In the genomic region with DNA sequence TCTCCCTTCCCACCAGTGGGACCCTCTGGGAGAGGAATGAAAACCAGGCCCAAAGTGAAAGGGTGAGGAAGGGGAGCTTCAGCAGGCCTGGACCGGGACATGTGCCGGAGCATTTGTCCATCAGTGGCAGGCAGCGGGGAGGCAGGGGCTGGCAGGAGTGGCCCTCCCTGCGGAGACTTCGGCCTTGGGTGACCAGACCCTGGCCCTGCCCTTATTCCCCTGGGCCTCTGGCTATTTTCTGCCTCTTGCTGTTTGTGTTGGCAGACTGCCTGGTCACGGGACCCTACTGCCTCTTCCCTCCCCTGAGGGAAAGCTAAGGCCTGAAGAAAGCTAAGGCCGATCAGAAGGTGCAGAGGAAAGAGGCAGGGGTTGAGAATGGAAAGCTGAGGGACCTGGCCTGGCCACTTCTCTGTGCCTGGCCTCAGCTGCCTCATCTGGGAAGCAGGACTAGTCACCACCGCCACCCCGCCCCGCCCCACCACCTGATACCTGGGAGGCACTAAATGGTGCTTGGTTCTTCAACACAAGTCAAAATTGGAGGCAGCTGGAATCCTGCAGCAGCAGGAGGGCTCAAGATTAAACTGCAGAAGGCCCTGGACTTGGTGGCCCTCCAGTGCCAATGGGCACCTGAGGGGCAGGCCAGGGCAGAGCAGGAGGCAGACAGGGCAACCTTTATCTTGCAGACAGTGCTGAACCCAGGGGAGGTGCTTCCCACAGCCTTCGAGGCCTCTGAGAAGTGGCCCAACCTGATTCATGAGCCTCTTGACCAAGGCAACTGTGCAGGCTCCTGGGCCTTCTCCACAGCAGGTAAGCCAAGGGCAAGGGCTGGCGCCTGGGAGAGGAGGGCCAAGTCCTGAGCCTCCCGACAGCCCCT, we compare ENCODE assay signal across 12 cellular contexts. TPM values are rescaled to one million over a fixed set of nuclear protein-coding genes. Genes with fewer than 3 reads are reported as not detected.
DNase-seq lines count a peak whose midpoint lies in the region; ATAC-seq and TF ChIP-seq lines count a peak whose summit lies in the region.
"Had no signal": no experiment of that assay in that cellular context is flagged by ENCODE, and none has a peak within 500 bp of the region (broad histone marks: within the 10 kb centered on the region; RNA-seq: fewer than 3 reads in every experiment).

No MANE protein-coding gene starts in this region.

- no peak for TF ChIP-seq CTCF in activated CD8-positive, alpha-beta T cell treated with anti-CD3 and anti-CD28 coated beads for 36 hours (IDR thresholded peaks at IDR 0.05)
- no peak for TF ChIP-seq CTCF in nephron progenitor cell (IDR thresholded peaks at IDR 0.05)
- TF ChIP-seq CTCF in GM13977 (IDR thresholded peaks at IDR 0.05; ENCODE audit: extremely low read depth, insufficient read depth, missing control alignments) = no peak

- ATAC-seq in activated T-helper 17 cell treated with anti-CD3 and anti-CD28 coated beads, Interleukin-2, amount 50 U/mL, for 72 hours (replicated peaks) = no peak
- no peak for ATAC-seq in activated CD8-positive, alpha-beta T cell treated with anti-CD3 and anti-CD28 coated beads for 36 hours
- ATAC-seq: esophagus mucosa had no signal

- CTCF ChIA-PET in activated CD8-positive, alpha-beta T cell treated with anti-CD3 and anti-CD28 coated beads for 36 hours (lab: Charles Lee) = no interaction called here

- POLR2A ChIA-PET in activated CD8-positive, alpha-beta T cell treated with anti-CD3 and anti-CD28 coated beads for 36 hours (lab: Charles Lee) = no interaction called here

- peaks cover 65% of the 10 kb centered on the region for H3K4me1 ChIP-seq in mucosa of stomach (ENCODE audit: control insufficient read depth, insufficient read depth, low read length)

- H3K9ac ChIP-seq in mucosa of stomach (ENCODE audit: low read length) = peak overlapping the region; percentile 49

- H3K9me3 ChIP-seq in mucosa of stomach (ENCODE audit: control insufficient read depth, low read length) = no peaks in the 10 kb centered on the region

- H3K27ac Mint-ChIP-seq in activated T-helper 17 cell treated with anti-CD3 and anti-CD28 coated beads, Interleukin-2, amount 50 U/mL, for 72 hours = no peak overlapping the region
- no peak overlapping the region for H3K27ac Mint-ChIP-seq in activated CD8-positive, alpha-beta T cell treated with anti-CD3 and anti-CD28 coated beads for 36 hours
- H3K27ac Mint-ChIP-seq in nephron progenitor cell = no peak overlapping the region
- H3K27ac Mint-ChIP-seq: CD4-positive, CD25-positive, alpha-beta regulatory T cell had no signal

- H3K27ac ChIP-seq in epithelial cell of prostate = peak overlapping the region; percentile 11

- H3K27me3 ChIP-seq in mucosa of stomach (ENCODE audit: control insufficient read depth, insufficient read depth, low read length) = no peaks in the 10 kb centered on the region

- no peaks in the 10 kb centered on the region for H3K9me3 Mint-ChIP-seq in activated T-helper 17 cell treated with anti-CD3 and anti-CD28 coated beads, Interleukin-2, amount 50 U/mL, for 72 hours
- H3K9me3 Mint-ChIP-seq in activated CD8-positive, alpha-beta T cell treated with anti-CD3 and anti-CD28 coated beads for 36 hours = no peaks in the 10 kb centered on the region
- H3K9me3 Mint-ChIP-seq in nephron progenitor cell = peaks cover 2% of the 10 kb centered on the region
- H3K9me3 Mint-ChIP-seq: CD4-positive, CD25-positive, alpha-beta regulatory T cell had no signal

- DNase-seq in AG20443 (ENCODE audit: low spot score) (peak; percentile 10), NCI-H69 (lab: John Stamatoyannopoulos, UW) (peak; percentile 78), epithelial cell of prostate (ENCODE audit: low read depth, low spot score) (no peak), nephron progenitor cell (no peak), GM13977 (ENCODE audit: low spot score) (no peak)
- DNase-seq in activated CD8-positive, alpha-beta T cell treated with anti-CD3 and anti-CD28 coated beads for 36 hours = no peak
- DNase-seq: CD4-positive, CD25-positive, alpha-beta regulatory T cell; MV-4-11 had no signal

- in situ Hi-C loops in GM13977 (cut with MboI; ENCODE audit: low pct_unique_long_range_greater_than_20kb, low sequenced_read_pairs, unreplicated experiment) = no loop called here

- H3K4me3 Mint-ChIP-seq in activated T-helper 17 cell treated with anti-CD3 and anti-CD28 coated beads, Interleukin-2, amount 50 U/mL, for 72 hours = no peak overlapping the region
- no peak overlapping the region for H3K4me3 Mint-ChIP-seq in activated CD8-positive, alpha-beta T cell treated with anti-CD3 and anti-CD28 coated beads for 36 hours
- H3K4me3 Mint-ChIP-seq in nephron progenitor cell = no peak overlapping the region
- H3K4me3 Mint-ChIP-seq: CD4-positive, CD25-positive, alpha-beta regulatory T cell had no signal

- H3K36me3 ChIP-seq in mucosa of stomach (ENCODE audit: control insufficient read depth, insufficient read depth, low read length) = peaks cover 6% of the 10 kb centered on the region

- intact Hi-C loops in activated CD8-positive, alpha-beta T cell treated with anti-CD3 and anti-CD28 coated beads for 36 hours (cut with micrococcal nuclease) = no loop called here

- peaks cover 6% of the 10 kb centered on the region for H3K27me3 Mint-ChIP-seq in activated T-helper 17 cell treated with anti-CD3 and anti-CD28 coated beads, Interleukin-2, amount 50 U/mL, for 72 hours
- H3K27me3 Mint-ChIP-seq in activated CD8-positive, alpha-beta T cell treated with anti-CD3 and anti-CD28 coated beads for 36 hours = peaks cover 7% of the 10 kb centered on the region
- peaks cover 54% of the 10 kb centered on the region for H3K27me3 Mint-ChIP-seq in nephron progenitor cell (ENCODE audit: low read depth, poor library complexity)

- H3K4me1 Mint-ChIP-seq in activated T-helper 17 cell treated with anti-CD3 and anti-CD28 coated beads, Interleukin-2, amount 50 U/mL, for 72 hours = no peaks in the 10 kb centered on the region
- no peaks in the 10 kb centered on the region for H3K4me1 Mint-ChIP-seq in activated CD8-positive, alpha-beta T cell treated with anti-CD3 and anti-CD28 coated beads for 36 hours (ENCODE audit: low read depth)
- H3K4me1 Mint-ChIP-seq in nephron progenitor cell = no peaks in the 10 kb centered on the region

- no peak overlapping the region for H3K4me3 ChIP-seq in mucosa of stomach (ENCODE audit: low read length)

- no peaks in the 10 kb centered on the region for H3K36me3 Mint-ChIP-seq in activated T-helper 17 cell treated with anti-CD3 and anti-CD28 coated beads, Interleukin-2, amount 50 U/mL, for 72 hours (ENCODE audit: low read depth)
- H3K36me3 Mint-ChIP-seq in activated CD8-positive, alpha-beta T cell treated with anti-CD3 and anti-CD28 coated beads for 36 hours (ENCODE audit: low read depth) = no peaks in the 10 kb centered on the region
- no peaks in the 10 kb centered on the region for H3K36me3 Mint-ChIP-seq in nephron progenitor cell (ENCODE audit: low read depth)
- H3K36me3 Mint-ChIP-seq: CD4-positive, CD25-positive, alpha-beta regulatory T cell had no signal

RNA-seq across cellular contexts. Expression of gene TINAGL1, which starts 7.9 kb away (rescaled TPM):
- total RNA-seq in activated T-helper 17 cell treated with anti-CD3 and anti-CD28 coated beads, Interleukin-2, amount 50 U/mL, for 72 hours = not detected
- total RNA-seq in activated CD8-positive, alpha-beta T cell treated with anti-CD3 and anti-CD28 coated beads for 36 hours = not detected
- total RNA-seq: activated CD8-positive, alpha-beta memory T cell treated with anti-CD3 and anti-CD28 coated beads for 36 hours; CD4-positive, CD25-positive, alpha-beta regulatory T cell had no signal

RNA-seq across cellular contexts. Expression of gene HCRTR1, which starts 33.3 kb away (rescaled TPM):
- not detected for total RNA-seq in activated T-helper 17 cell treated with anti-CD3 and anti-CD28 coated beads, Interleukin-2, amount 50 U/mL, for 72 hours
- total RNA-seq in activated CD8-positive, alpha-beta T cell treated with anti-CD3 and anti-CD28 coated beads for 36 hours = not detected
- total RNA-seq: activated CD8-positive, alpha-beta memory T cell treated with anti-CD3 and anti-CD28 coated beads for 36 hours; CD4-positive, CD25-positive, alpha-beta regulatory T cell; esophagus mucosa had no signal

Comparison
In these comparisons a context has a peak if more than half of its experiments do, and no peak if none do; other contexts are left out.
1. DNase-seq: peak in AG20443 (single experiment) and NCI-H69 (single experiment); none in epithelial cell of prostate (single experiment), activated CD8-positive, alpha-beta T cell treated with anti-CD3 and anti-CD28 coated beads for 36 hours (single experiment), nephron progenitor cell (single experiment) and GM13977 (single experiment).